ENCODE assay signal across 1 cellular context in the genomic region with DNA sequence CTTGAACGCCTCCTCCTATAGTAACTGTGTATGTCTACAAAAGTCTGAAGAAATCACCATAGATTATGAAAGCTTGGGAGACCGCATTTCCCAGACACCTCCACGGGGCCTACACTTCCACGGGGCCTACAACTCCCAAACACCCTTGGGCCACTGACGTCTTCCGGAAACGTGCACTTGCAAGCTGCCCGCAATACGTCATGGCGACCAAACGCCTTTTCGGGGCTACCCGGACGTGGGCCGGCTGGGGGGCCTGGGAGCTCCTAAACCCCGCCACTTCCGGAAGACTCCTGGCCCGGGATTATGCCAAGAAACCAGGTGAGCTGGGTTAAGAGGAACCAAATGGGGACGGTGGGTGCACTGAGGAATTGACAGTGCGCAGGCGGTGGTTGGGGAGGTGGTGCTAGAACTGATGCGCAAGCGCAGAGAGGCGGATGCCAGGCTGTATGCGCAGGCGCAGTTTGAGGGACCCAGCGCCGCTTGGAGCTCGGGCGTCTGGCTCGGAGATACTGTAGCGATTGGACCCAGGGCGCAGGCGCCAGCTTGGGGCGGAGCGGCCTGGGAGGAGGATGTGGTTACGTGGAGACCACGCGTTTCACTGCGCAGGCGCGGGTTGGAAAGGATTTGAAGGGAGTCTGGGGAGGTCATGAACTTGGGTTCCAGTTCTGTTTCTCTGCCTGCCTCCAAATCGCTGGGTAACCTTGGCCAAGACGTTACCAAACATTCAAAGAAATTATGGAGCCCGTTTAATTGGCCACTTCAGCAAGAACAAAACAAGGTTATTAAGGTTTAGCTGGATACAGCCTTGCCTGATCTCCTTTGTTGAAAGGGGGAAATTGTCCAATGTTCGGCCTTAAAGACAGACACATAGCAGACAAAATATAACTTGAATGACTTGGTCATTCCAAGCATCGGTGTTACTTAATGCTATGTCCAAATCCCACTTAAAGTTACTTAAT.
TF ChIP-seq lines count a peak whose summit lies in the region.

A gene (plus strand): TSS at position 182 of the 959 bp plus-strand sequence. CDS start 19 bp downstream, at position 201.

TF ChIP-seq in GM12878, 131 proteins besides CTCF, POLR2A, EP300 and RAD21 (continued from another document and continues in another):
- TF ChIP-seq HCFC1 (IDR thresholded peaks at IDR 0.05; ENCODE audit: low read length) (peak; percentile 93), IKZF1 (conservative IDR thresholded peaks at IDR 0.05) (peak; percentile 100), NFXL1 (IDR thresholded peaks at IDR 0.05; ENCODE audit: borderline replicate concordance) (no peak), STAT1 (conservative IDR thresholded peaks at IDR 0.05) (peak; percentile 98), ZNF384 (IDR thresholded peaks at IDR 0.05; ENCODE audit: borderline replicate concordance, low read depth, low read length) (no peak), ATF7 (IDR thresholded peaks at IDR 0.05; ENCODE audit: low read depth) (peak; percentile 98), NR2C1 (IDR thresholded peaks at IDR 0.05) (peak; percentile 77), MTA3 (IDR thresholded peaks at IDR 0.05; ENCODE audit: borderline replicate concordance, low read length) (no peak), LARP7 (IDR thresholded peaks at IDR 0.05) (peak; percentile 27), POLR2AphosphoS5 (IDR thresholded peaks at IDR 0.05; ENCODE audit: low read length) (peak; percentile 95), RUNX3 (IDR thresholded peaks at IDR 0.05; ENCODE audit: low read length) (peak; percentile 84), MEF2A (IDR thresholded peaks at IDR 0.05; ENCODE audit: insufficient read depth, low read depth, low read length) (no peak), MTA2 (IDR thresholded peaks at IDR 0.05; ENCODE audit: low read depth) (no peak), TCF7 (IDR thresholded peaks at IDR 0.05; ENCODE audit: borderline replicate concordance) (no peak), NR2C2 (IDR thresholded peaks at IDR 0.05; ENCODE audit: borderline replicate concordance, control insufficient read depth, insufficient read length, low read depth) (no peak), ZSCAN29 (IDR thresholded peaks at IDR 0.05) (no peak), POU2F2 (IDR thresholded peaks at IDR 0.05; ENCODE audit: borderline replicate concordance, low read depth, low read length) (peak; percentile 65; the same call in 1 of the 3 replicates), SMARCA5 (IDR thresholded peaks at IDR 0.05) (peak; percentile 92), NBN (IDR thresholded peaks at IDR 0.05) (peak; percentile 94), MXI1 (IDR thresholded peaks at IDR 0.05; ENCODE audit: low read depth, low read length) (peak; percentile 79; the same call in 1 of the 2 replicates), CBFB (IDR thresholded peaks at IDR 0.05; ENCODE audit: low read depth) (peak; percentile 88; the same call in 1 of the 2 replicates), SREBF1 (IDR thresholded peaks at IDR 0.05; ENCODE audit: low read length) (no peak; the same call in 1 of the 2 replicates), FOXM1 (IDR thresholded peaks at IDR 0.05; ENCODE audit: low read depth, low read length) (no peak), RBBP5 (conservative IDR thresholded peaks at IDR 0.05) (no peak), BCL11A (IDR thresholded peaks at IDR 0.05; ENCODE audit: low read depth, low read length) (no peak), CHD2 (IDR thresholded peaks at IDR 0.05; ENCODE audit: borderline replicate concordance, low read depth, low read length) (no peak), SREBF2 (IDR thresholded peaks at IDR 0.05; ENCODE audit: low read length) (no peak), HDGF (IDR thresholded peaks at IDR 0.05) (peak; percentile 98), GABPA (IDR thresholded peaks at IDR 0.05; ENCODE audit: low read depth) (peak; percentile 87), YY1 (IDR thresholded peaks at IDR 0.05; ENCODE audit: low read depth, low read length) (peak; percentile 93), KDM1A (IDR thresholded peaks at IDR 0.05; ENCODE audit: borderline replicate concordance) (no peak), BMI1 (IDR thresholded peaks at IDR 0.05; ENCODE audit: borderline replicate concordance) (no peak)
- TF ChIP-seq, protein P1, sequence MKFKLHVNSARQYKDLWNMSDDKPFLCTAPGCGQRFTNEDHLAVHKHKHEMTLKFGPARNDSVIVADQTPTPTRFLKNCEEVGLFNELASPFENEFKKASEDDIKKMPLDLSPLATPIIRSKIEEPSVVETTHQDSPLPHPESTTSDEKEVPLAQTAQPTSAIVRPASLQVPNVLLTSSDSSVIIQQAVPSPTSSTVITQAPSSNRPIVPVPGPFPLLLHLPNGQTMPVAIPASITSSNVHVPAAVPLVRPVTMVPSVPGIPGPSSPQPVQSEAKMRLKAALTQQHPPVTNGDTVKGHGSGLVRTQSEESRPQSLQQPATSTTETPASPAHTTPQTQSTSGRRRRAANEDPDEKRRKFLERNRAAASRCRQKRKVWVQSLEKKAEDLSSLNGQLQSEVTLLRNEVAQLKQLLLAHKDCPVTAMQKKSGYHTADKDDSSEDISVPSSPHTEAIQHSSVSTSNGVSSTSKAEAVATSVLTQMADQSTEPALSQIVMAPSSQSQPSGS (IDR thresholded peaks at IDR 0.05; ENCODE audit: low read length): no peak
- TF ChIP-seq, protein P2, sequence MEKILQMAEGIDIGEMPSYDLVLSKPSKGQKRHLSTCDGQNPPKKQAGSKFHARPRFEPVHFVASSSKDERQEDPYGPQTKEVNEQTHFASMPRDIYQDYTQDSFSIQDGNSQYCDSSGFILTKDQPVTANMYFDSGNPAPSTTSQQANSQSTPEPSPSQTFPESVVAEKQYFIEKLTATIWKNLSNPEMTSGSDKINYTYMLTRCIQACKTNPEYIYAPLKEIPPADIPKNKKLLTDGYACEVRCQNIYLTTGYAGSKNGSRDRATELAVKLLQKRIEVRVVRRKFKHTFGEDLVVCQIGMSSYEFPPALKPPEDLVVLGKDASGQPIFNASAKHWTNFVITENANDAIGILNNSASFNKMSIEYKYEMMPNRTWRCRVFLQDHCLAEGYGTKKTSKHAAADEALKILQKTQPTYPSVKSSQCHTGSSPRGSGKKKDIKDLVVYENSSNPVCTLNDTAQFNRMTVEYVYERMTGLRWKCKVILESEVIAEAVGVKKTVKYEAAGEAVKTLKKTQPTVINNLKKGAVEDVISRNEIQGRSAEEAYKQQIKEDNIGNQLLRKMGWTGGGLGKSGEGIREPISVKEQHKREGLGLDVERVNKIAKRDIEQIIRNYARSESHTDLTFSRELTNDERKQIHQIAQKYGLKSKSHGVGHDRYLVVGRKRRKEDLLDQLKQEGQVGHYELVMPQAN (conservative IDR thresholded peaks at IDR 0.05): peak; percentile 51
- TF ChIP-seq, protein P3, sequence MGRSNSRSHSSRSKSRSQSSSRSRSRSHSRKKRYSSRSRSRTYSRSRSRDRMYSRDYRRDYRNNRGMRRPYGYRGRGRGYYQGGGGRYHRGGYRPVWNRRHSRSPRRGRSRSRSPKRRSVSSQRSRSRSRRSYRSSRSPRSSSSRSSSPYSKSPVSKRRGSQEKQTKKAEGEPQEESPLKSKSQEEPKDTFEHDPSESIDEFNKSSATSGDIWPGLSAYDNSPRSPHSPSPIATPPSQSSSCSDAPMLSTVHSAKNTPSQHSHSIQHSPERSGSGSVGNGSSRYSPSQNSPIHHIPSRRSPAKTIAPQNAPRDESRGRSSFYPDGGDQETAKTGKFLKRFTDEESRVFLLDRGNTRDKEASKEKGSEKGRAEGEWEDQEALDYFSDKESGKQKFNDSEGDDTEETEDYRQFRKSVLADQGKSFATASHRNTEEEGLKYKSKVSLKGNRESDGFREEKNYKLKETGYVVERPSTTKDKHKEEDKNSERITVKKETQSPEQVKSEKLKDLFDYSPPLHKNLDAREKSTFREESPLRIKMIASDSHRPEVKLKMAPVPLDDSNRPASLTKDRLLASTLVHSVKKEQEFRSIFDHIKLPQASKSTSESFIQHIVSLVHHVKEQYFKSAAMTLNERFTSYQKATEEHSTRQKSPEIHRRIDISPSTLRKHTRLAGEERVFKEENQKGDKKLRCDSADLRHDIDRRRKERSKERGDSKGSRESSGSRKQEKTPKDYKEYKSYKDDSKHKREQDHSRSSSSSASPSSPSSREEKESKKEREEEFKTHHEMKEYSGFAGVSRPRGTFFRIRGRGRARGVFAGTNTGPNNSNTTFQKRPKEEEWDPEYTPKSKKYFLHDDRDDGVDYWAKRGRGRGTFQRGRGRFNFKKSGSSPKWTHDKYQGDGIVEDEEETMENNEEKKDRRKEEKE (IDR thresholded peaks at IDR 0.05): no peak
- TF ChIP-seq, protein P4, sequence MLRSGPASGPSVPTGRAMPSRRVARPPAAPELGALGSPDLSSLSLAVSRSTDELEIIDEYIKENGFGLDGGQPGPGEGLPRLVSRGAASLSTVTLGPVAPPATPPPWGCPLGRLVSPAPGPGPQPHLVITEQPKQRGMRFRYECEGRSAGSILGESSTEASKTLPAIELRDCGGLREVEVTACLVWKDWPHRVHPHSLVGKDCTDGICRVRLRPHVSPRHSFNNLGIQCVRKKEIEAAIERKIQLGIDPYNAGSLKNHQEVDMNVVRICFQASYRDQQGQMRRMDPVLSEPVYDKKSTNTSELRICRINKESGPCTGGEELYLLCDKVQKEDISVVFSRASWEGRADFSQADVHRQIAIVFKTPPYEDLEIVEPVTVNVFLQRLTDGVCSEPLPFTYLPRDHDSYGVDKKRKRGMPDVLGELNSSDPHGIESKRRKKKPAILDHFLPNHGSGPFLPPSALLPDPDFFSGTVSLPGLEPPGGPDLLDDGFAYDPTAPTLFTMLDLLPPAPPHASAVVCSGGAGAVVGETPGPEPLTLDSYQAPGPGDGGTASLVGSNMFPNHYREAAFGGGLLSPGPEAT (IDR thresholded peaks at IDR 0.05; ENCODE audit: low read depth): peak; percentile 63
- TF ChIP-seq, protein P5, sequence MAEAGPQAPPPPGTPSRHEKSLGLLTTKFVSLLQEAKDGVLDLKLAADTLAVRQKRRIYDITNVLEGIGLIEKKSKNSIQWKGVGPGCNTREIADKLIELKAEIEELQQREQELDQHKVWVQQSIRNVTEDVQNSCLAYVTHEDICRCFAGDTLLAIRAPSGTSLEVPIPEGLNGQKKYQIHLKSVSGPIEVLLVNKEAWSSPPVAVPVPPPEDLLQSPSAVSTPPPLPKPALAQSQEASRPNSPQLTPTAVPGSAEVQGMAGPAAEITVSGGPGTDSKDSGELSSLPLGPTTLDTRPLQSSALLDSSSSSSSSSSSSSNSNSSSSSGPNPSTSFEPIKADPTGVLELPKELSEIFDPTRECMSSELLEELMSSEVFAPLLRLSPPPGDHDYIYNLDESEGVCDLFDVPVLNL (IDR thresholded peaks at IDR 0.05; ENCODE audit: low read depth, low read length): no peak
- TF ChIP-seq, protein P6, sequence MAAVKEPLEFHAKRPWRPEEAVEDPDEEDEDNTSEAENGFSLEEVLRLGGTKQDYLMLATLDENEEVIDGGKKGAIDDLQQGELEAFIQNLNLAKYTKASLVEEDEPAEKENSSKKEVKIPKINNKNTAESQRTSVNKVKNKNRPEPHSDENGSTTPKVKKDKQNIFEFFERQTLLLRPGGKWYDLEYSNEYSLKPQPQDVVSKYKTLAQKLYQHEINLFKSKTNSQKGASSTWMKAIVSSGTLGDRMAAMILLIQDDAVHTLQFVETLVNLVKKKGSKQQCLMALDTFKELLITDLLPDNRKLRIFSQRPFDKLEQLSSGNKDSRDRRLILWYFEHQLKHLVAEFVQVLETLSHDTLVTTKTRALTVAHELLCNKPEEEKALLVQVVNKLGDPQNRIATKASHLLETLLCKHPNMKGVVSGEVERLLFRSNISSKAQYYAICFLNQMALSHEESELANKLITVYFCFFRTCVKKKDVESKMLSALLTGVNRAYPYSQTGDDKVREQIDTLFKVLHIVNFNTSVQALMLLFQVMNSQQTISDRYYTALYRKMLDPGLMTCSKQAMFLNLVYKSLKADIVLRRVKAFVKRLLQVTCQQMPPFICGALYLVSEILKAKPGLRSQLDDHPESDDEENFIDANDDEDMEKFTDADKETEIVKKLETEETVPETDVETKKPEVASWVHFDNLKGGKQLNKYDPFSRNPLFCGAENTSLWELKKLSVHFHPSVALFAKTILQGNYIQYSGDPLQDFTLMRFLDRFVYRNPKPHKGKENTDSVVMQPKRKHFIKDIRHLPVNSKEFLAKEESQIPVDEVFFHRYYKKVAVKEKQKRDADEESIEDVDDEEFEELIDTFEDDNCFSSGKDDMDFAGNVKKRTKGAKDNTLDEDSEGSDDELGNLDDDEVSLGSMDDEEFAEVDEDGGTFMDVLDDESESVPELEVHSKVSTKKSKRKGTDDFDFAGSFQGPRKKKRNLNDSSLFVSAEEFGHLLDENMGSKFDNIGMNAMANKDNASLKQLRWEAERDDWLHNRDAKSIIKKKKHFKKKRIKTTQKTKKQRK (IDR thresholded peaks at IDR 0.05; ENCODE audit: low read depth, low read length): no peak
- TF ChIP-seq, protein P7, sequence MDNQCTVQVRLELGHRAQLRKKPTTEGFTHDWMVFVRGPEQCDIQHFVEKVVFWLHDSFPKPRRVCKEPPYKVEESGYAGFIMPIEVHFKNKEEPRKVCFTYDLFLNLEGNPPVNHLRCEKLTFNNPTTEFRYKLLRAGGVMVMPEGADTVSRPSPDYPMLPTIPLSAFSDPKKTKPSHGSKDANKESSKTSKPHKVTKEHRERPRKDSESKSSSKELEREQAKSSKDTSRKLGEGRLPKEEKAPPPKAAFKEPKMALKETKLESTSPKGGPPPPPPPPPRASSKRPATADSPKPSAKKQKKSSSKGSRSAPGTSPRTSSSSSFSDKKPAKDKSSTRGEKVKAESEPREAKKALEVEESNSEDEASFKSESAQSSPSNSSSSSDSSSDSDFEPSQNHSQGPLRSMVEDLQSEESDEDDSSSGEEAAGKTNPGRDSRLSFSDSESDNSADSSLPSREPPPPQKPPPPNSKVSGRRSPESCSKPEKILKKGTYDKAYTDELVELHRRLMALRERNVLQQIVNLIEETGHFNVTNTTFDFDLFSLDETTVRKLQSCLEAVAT (IDR thresholded peaks at IDR 0.05): peak; percentile 56; the same call in 1 of the 2 replicates
- TF ChIP-seq, protein P8, sequence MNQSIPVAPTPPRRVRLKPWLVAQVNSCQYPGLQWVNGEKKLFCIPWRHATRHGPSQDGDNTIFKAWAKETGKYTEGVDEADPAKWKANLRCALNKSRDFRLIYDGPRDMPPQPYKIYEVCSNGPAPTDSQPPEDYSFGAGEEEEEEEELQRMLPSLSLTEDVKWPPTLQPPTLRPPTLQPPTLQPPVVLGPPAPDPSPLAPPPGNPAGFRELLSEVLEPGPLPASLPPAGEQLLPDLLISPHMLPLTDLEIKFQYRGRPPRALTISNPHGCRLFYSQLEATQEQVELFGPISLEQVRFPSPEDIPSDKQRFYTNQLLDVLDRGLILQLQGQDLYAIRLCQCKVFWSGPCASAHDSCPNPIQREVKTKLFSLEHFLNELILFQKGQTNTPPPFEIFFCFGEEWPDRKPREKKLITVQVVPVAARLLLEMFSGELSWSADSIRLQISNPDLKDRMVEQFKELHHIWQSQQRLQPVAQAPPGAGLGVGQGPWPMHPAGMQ (IDR thresholded peaks at IDR 0.05; ENCODE audit: borderline replicate concordance): no peak
- TF ChIP-seq, protein P9, sequence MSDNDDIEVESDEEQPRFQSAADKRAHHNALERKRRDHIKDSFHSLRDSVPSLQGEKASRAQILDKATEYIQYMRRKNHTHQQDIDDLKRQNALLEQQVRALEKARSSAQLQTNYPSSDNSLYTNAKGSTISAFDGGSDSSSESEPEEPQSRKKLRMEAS (IDR thresholded peaks at IDR 0.05; ENCODE audit: low read depth, low read length): no peak
- TF ChIP-seq, protein P10, sequence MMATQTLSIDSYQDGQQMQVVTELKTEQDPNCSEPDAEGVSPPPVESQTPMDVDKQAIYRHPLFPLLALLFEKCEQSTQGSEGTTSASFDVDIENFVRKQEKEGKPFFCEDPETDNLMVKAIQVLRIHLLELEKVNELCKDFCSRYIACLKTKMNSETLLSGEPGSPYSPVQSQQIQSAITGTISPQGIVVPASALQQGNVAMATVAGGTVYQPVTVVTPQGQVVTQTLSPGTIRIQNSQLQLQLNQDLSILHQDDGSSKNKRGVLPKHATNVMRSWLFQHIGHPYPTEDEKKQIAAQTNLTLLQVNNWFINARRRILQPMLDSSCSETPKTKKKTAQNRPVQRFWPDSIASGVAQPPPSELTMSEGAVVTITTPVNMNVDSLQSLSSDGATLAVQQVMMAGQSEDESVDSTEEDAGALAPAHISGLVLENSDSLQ (IDR thresholded peaks at IDR 0.05): peak; percentile 69
